Comparison of ENCODE assay signal across 8 cellular contexts in the genomic region with DNA sequence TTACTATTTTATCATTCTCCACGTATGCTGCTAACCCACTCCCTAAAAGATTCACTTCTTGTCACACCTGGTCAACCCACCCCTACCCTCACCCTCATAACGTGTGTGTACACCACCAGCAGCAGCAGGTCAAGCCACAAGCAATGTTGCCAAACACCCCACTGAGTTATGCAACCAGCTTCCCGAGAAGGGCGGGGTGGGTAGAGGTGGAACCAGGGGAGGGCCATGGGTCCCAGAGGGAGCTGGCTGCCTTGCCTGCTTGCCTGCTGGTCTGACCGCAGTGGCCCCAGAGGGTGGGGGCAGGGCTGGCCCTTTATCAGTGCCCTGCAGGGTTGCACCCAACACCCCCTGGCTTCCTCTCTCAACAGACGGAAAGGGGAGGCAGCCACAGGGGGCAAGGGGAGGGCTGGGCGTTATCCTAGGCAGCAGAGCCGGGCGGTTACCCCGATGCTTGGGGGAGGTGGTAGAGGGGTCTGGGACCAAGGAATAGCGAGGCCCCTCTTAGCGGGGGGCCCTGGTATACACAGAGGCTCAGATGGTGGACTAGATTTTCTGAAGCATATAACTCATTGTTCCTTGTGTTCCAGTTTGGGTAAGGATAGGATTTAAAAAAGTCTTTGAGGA. TPM values are rescaled to one million over a fixed set of nuclear protein-coding genes. Genes with fewer than 3 reads are reported as not detected.
DNase-seq lines count a peak whose midpoint lies in the region; ATAC-seq and TF ChIP-seq lines count a peak whose summit lies in the region.

No MANE protein-coding gene starts in this region.

- TF ChIP-seq CTCF in HCT116 (IDR thresholded peaks at IDR 0.05 in 2 of 3, conservative IDR thresholded peaks at IDR 0.05 in 1 of 3; ENCODE audit: borderline replicate concordance in 1 of 3, insufficient read depth in 1 of 3, low read depth in 2 of 3, low read length in 2 of 3), result no peak
- no peak for TF ChIP-seq CTCF in gastroesophageal sphincter (IDR thresholded peaks at IDR 0.05)
- TF ChIP-seq CTCF in psoas muscle (IDR thresholded peaks at IDR 0.05), result no peak

- TF ChIP-seq RAD21 in HCT116 (IDR thresholded peaks at IDR 0.05; ENCODE audit: low read depth), result no peak

- no peaks in the 10 kb centered on the region for H3K79me2 ChIP-seq in HCT116 (ENCODE audit: insufficient read depth, low read length)

- H3K4me1 ChIP-seq in HCT116 (ENCODE audit: control insufficient read depth in 1 of 2, insufficient read depth in 2 of 2, low read length in 2 of 2) (peaks cover 44 to 48% of the 10 kb centered on the region in 2 experiments), gastroesophageal sphincter (peaks cover 0 to 16% (median 8%) of the 10 kb centered on the region in 3 donors), psoas muscle (peaks cover 35% of the 10 kb centered on the region)

- H3K9me3 ChIP-seq in HCT116 (ENCODE audit: control insufficient read depth in 1 of 2, insufficient read depth in 1 of 2, low read depth in 1 of 2, low read length in 2 of 2) (no peaks in the 10 kb centered on the region), gastroesophageal sphincter (no peaks in the 10 kb centered on the region), psoas muscle (no peaks in the 10 kb centered on the region)

- 0 to 36% methylated on average over 1 to 5 of the region's 12 CpGs for WGBS in gastroesophageal sphincter (ENCODE audit: low coverage in 1 of 2), 2 donors
- 24 to 29% (median 27%) methylated on average over 12 of the region's 12 CpGs for WGBS in psoas muscle, 3 donors

- H4K20me1 ChIP-seq in HCT116 (ENCODE audit: insufficient read depth), result no peaks in the 10 kb centered on the region

- POLR2A ChIA-PET in HCT116 (lab: Charles Lee), result no interaction called here

- ATAC-seq in HCT116, result peak; percentile 32
- peak; percentile 58 for ATAC-seq in gastroesophageal sphincter
- peak; percentile 79 to 90 (median 82) for ATAC-seq in psoas muscle
- ATAC-seq in HG02588 (IDR thresholded peaks at IDR 0.05; ENCODE audit: unreplicated experiment), result no peak
- no peak for ATAC-seq in GM18502 (IDR thresholded peaks at IDR 0.05; ENCODE audit: poor library complexity, unreplicated experiment)

- CTCF ChIA-PET in HCT116 (lab: Charles Lee), result interaction anchor here (0.8 kb wide), 1 partner anchor 21 kb away, joined by 3 read pairs; a partner anchor contains a TSS

- no peak overlapping the region for H2AFZ ChIP-seq in HCT116 (ENCODE audit: low read depth, low read length, poor library complexity, severe bottlenecking)

- H3K4me3 ChIP-seq in HCT116 (replicated peaks in 1 of 2; ENCODE audit: low read depth in 1 of 2, low read length in 2 of 2) (no peak overlapping the region), gastroesophageal sphincter (no peak overlapping the region), psoas muscle (no peak overlapping the region)

- peak overlapping the region; percentile 26 for H3K4me2 ChIP-seq in HCT116 (ENCODE audit: low read length)

- intact Hi-C loops in HCT116 (cut with micrococcal nuclease) (no loop called here), psoas muscle (cut with DNase I) (no loop called here)

- H3K27ac ChIP-seq in HCT116 (ENCODE audit: low read depth, low read length), result no peak overlapping the region
- H3K27ac ChIP-seq in gastroesophageal sphincter, result no peak overlapping the region
- H3K27ac ChIP-seq in psoas muscle, result no peak overlapping the region

- TF ChIP-seq POLR2A in HCT116 (IDR thresholded peaks at IDR 0.05; ENCODE audit: borderline replicate concordance, extremely low read depth, insufficient read depth, insufficient read length) (no peak), gastroesophageal sphincter (IDR thresholded peaks at IDR 0.05) (no peak)

- no TSS peak for BruUV-seq in HCT116 (replicated peaks; lab: Mats Ljungman, UMichigan)

- no peaks in the 10 kb centered on the region for H3K9me2 ChIP-seq in HCT116 (ENCODE audit: insufficient read depth)

- DNase-seq in HCT116 (ENCODE audit: low read depth, low spot score) (no peak), RPMI7951 (ENCODE audit: low read depth) (peak; percentile 44), psoas muscle (peak; percentile 69 to 84), DMS79 treated with DMSO at 0.1 percent for 48 hours (lab: John Stamatoyannopoulos, UW) (no peak), NCI-H1105 (lab: John Stamatoyannopoulos, UW) (no peak)

- H3K36me3 ChIP-seq in HCT116 (ENCODE audit: control insufficient read depth in 1 of 2, insufficient read depth in 2 of 2, low read length in 2 of 2) (no peaks in the 10 kb centered on the region), gastroesophageal sphincter (no peaks in the 10 kb centered on the region), psoas muscle (ENCODE audit: insufficient read depth in 1 of 2, low read depth in 1 of 2) (no peaks in the 10 kb centered on the region)

- TF ChIP-seq EP300 in gastroesophageal sphincter (IDR thresholded peaks at IDR 0.05), result no peak

- H3K9ac ChIP-seq in HCT116 (ENCODE audit: low read length), result no peak overlapping the region

- RAD21 ChIA-PET in HCT116 (lab: Charles Lee; ENCODE audit: low non-redundant PET in 1 of 2, low total read pairs in 2 of 2, uncharacterized antibody in 2 of 2, unreplicated experiment in 2 of 2), result no interaction called here

- peaks cover 9% of the 10 kb centered on the region; the same call in 1 of the 2 replicates for H3K27me3 ChIP-seq in HCT116 (ENCODE audit: insufficient read depth, low read length)
- H3K27me3 ChIP-seq in gastroesophageal sphincter, result peaks cover 59% of the 10 kb centered on the region
- H3K27me3 ChIP-seq in psoas muscle (ENCODE audit: insufficient read depth in 3 of 3, low read length in 2 of 3), result no peaks in the 10 kb centered on the region

TF ChIP-seq in HCT116, 20 proteins besides CTCF, POLR2A, EP300 and RAD21 (continues in another document):
- no peak for TF ChIP-seq SP1 (IDR thresholded peaks at IDR 0.05; ENCODE audit: low read depth)
- TF ChIP-seq CEBPB (IDR thresholded peaks at IDR 0.05; ENCODE audit: low read depth), result peak; percentile 90
- TF ChIP-seq, protein P1, sequence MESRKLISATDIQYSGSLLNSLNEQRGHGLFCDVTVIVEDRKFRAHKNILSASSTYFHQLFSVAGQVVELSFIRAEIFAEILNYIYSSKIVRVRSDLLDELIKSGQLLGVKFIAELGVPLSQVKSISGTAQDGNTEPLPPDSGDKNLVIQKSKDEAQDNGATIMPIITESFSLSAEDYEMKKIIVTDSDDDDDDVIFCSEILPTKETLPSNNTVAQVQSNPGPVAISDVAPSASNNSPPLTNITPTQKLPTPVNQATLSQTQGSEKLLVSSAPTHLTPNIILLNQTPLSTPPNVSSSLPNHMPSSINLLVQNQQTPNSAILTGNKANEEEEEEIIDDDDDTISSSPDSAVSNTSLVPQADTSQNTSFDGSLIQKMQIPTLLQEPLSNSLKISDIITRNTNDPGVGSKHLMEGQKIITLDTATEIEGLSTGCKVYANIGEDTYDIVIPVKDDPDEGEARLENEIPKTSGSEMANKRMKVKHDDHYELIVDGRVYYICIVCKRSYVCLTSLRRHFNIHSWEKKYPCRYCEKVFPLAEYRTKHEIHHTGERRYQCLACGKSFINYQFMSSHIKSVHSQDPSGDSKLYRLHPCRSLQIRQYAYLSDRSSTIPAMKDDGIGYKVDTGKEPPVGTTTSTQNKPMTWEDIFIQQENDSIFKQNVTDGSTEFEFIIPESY (IDR thresholded peaks at IDR 0.05; ENCODE audit: extremely low read depth, insufficient replicate concordance, low read length), result no peak
- TF ChIP-seq EZH2 (IDR thresholded peaks at IDR 0.05), result no peak

RNA-seq across cellular contexts. Expression of a gene that starts 3.5 kb away (rescaled TPM):
- total RNA-seq in HCT116 (2021; ENCODE audit: unreplicated experiment) (1.3 TPM), gastroesophageal sphincter (1 to 10 TPM in 1 of 4 donors, under 1 TPM in 2, not detected in 1; 0.37 to 1.6 (median 0.77) TPM), psoas muscle (1 to 10 TPM in 1 of 4 donors, under 1 TPM in 3; 0.30 to 1.6 (median 0.50) TPM)
- 0.69 and 0.81 TPM in 2 replicates for polyA plus RNA-seq in HCT116 (2012)
- total RNA-seq in RPMI7951 (2014; rRNA removed; shearing (Covaris generic)), result 0.39 and 0.48 TPM in 2 replicates
- under 1 TPM; 0.10 to 0.26 (median 0.18) TPM for polyA plus RNA-seq in psoas muscle

RNA-seq across cellular contexts. Expression of a gene that starts 20.6 kb away (rescaled TPM):
- total RNA-seq in HCT116 (2021; ENCODE audit: unreplicated experiment), result 191 TPM
- 169 and 175 TPM in 2 replicates for polyA plus RNA-seq in HCT116 (2012)
- total RNA-seq in RPMI7951 (2014; rRNA removed; shearing (Covaris generic)), result 171 and 177 TPM in 2 replicates
- 100 to 1,000 TPM in 1 of 4 donors, 10 to 100 TPM in 3; 47.0 to 138 (median 57.5) TPM for total RNA-seq in gastroesophageal sphincter
- total RNA-seq in psoas muscle, result 100 to 1,000 TPM in 1 of 4 donors, 10 to 100 TPM in 3; 84.4 to 102 (median 93.0) TPM
- polyA plus RNA-seq in psoas muscle, result 100 to 1,000 TPM in 1 of 3 donors, 10 to 100 TPM in 2; 77.8 to 131 (median 86.6) TPM

RNA-seq across cellular contexts. Expression of a gene that starts 23.8 kb away (rescaled TPM):
- 1,878 TPM for total RNA-seq in HCT116 (2021; ENCODE audit: unreplicated experiment)
- 1,517 and 1,973 TPM in 2 replicates for polyA plus RNA-seq in HCT116 (2012)
- 257 and 266 TPM in 2 replicates for total RNA-seq in RPMI7951 (2014; rRNA removed; shearing (Covaris generic))
- 100 to 1,000 TPM; 250 to 459 (median 349) TPM for total RNA-seq in gastroesophageal sphincter
- 100 to 1,000 TPM; 282 to 601 (median 458) TPM for total RNA-seq in psoas muscle
- polyA plus RNA-seq in psoas muscle, result 100 to 1,000 TPM; 310 to 826 (median 453) TPM

RNA-seq across cellular contexts. Expression of a gene that starts 24.4 kb away (rescaled TPM):
- total RNA-seq in HCT116 (2021; ENCODE audit: unreplicated experiment) (72.3 TPM), gastroesophageal sphincter (10 to 100 TPM; 32.5 to 62.4 (median 49.3) TPM), psoas muscle (10 to 100 TPM; 12.1 to 19.3 (median 16.4) TPM)
- 9.7 and 16.1 TPM in 2 replicates for polyA plus RNA-seq in HCT116 (2012)
- total RNA-seq in RPMI7951 (2014; rRNA removed; shearing (Covaris generic)), result 29.4 and 30.4 TPM in 2 replicates
- 1 to 10 TPM; 5.2 to 9.3 (median 8.4) TPM for polyA plus RNA-seq in psoas muscle

RNA-seq across cellular contexts. Expression of a gene that starts 60.0 kb away (rescaled TPM):
- total RNA-seq in HCT116 (2021; ENCODE audit: unreplicated experiment), result not detected
- polyA plus RNA-seq in HCT116 (2012), result 0.05 and 0.17 TPM in 2 replicates
- total RNA-seq in RPMI7951 (2014; rRNA removed; shearing (Covaris generic)), result 0.12 TPM in 1 of 2 replicates, not detected in the other
- total RNA-seq in gastroesophageal sphincter, result under 1 TPM in 1 of 4 donors, not detected in 3; 0.54 TPM
- total RNA-seq in psoas muscle, result under 1 TPM in 1 of 4 donors, not detected in 3; 0.40 TPM
- under 1 TPM in 1 of 3 donors, not detected in 2; 0.16 TPM for polyA plus RNA-seq in psoas muscle

Comparison
In these comparisons a context has a peak if more than half of its experiments do, and no peak if none do; other contexts are left out.
1. ATAC-seq: peak in HCT116 (single experiment), gastroesophageal sphincter (single experiment) and psoas muscle (4 of 4); none in HG02588 (single experiment) and GM18502 (single experiment).
2. DNase-seq: peak in RPMI7951 (single experiment) and psoas muscle (2 of 2); none in HCT116 (single experiment), DMS79 treated with DMSO at 0.1 percent for 48 hours (single experiment) and NCI-H1105 (single experiment).